19 cellular contexts compared by ENCODE assay signal in the genomic region with DNA sequence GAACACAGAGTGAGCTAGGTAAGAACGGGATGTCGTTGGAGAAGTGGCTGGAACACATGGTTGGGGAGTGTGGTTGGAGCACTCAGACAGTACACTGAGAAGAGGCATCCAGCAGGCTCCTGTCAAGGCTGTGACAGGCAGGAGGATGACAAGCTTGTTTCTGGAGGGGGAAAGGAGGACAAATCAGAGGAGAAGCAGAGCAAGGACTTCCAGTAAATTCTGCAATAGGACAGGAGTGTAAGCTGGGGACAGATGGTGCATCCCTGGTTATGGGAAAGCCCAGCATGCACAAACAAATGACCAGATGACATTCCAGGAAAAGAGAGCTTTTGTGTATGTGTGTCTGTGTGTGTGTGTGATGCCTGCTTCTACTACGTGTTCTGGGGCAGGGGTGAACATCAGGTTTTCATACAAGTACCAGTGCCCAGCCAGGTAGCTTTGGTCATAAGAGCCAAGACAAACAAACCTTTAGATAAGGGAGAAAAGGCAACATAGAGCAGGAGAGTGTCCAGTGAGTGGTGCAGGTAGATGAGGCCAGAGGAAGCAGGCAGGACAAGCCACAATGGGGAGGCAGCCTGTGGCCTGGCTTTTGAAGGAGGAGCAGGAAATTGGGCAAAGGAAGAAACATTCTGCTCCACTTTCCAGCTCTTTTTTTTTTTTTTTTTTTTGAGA. TPM values are rescaled to one million over a fixed set of nuclear protein-coding genes. Genes with fewer than 3 reads are reported as not detected.
DNase-seq lines count a peak whose midpoint lies in the region; ATAC-seq and TF ChIP-seq lines count a peak whose summit lies in the region.
"Had no signal": no experiment of that assay in that cellular context is flagged by ENCODE, and none has a peak within 500 bp of the region (broad histone marks: within the 10 kb centered on the region; RNA-seq: fewer than 3 reads in every experiment).

No MANE protein-coding gene starts in this region.

- WGBS in aorta, 2 donors = 77 to 87% methylated on average over 3 of the region's 3 CpGs

- peaks cover 0 to 6% of the 10 kb centered on the region in 2 donors for H3K9me3 ChIP-seq in left lung
- H3K9me3 ChIP-seq in aorta (ENCODE audit: control insufficient read depth, low read length) = peaks cover 2% of the 10 kb centered on the region
- H3K9me3 ChIP-seq: A549 had no signal

- TF ChIP-seq CTCF in left lung (IDR thresholded peaks at IDR 0.05) (no peak), type B pancreatic cell (conservative IDR thresholded peaks at IDR 0.05) (no peak)

- no peaks in the 10 kb centered on the region for H3K27me3 ChIP-seq in left lung
- H3K27me3 ChIP-seq in aorta (ENCODE audit: control insufficient read depth in 1 of 2, insufficient read depth in 2 of 2, low read length in 1 of 2) = no peaks in the 10 kb centered on the region

- peak overlapping the region; percentile 24 for H3K4me3 Mint-ChIP-seq in type B pancreatic cell
- H3K4me3 Mint-ChIP-seq: CD14-positive monocyte, GM23338 had no signal

- no peaks in the 10 kb centered on the region for H3K4me1 ChIP-seq in left lung
- H3K4me1 ChIP-seq in aorta (ENCODE audit: control insufficient read depth in 1 of 2, insufficient read depth in 2 of 2, low read length in 2 of 2) = no peaks in the 10 kb centered on the region
- H3K4me1 ChIP-seq: A549 had no signal

- peaks cover 20% of the 10 kb centered on the region for H3K4me1 Mint-ChIP-seq in type B pancreatic cell (ENCODE audit: unreplicated experiment)
- H3K4me1 Mint-ChIP-seq: CD14-positive monocyte had no signal

- H3K27ac ChIP-seq in left lung (no peak overlapping the region), aorta (ENCODE audit: low read depth in 1 of 2, low read length in 2 of 2) (no peak overlapping the region)
- H3K27ac ChIP-seq: A549, HL-60, PC-9 had no signal

- H3K27me3 Mint-ChIP-seq in type B pancreatic cell = peaks cover 6% of the 10 kb centered on the region

- H3K27ac Mint-ChIP-seq in type B pancreatic cell = no peak overlapping the region
- H3K27ac Mint-ChIP-seq: GM23338 had no signal

- H3K4me3 ChIP-seq in left lung (no peak overlapping the region), aorta (ENCODE audit: low read length in 2 of 2) (no peak overlapping the region)
- H3K4me3 ChIP-seq: A549, GM23338, PC-9 had no signal

- DNase-seq in NCI-H2029 (lab: John Stamatoyannopoulos, UW) = peak; percentile 9
- DNase-seq in NCI-H2029 treated with DMSO at 0.1 percent for 48 hours (lab: John Stamatoyannopoulos, UW) = no peak
- DNase-seq in NCI-H774 (lab: John Stamatoyannopoulos, UW) = peak; percentile 13
- peak in 1 of 2 donors; percentile 33 for DNase-seq in left lung
- DNase-seq in type B pancreatic cell (ENCODE audit: extremely low spot score, unreplicated experiment) = no peak
- no peak for DNase-seq in SW480 (ENCODE audit: low spot score)
- DNase-seq in aorta = no peak
- DNase-seq: COR-L47, KBM-7, NCI-H1092 treated with DMSO at 0.1 percent for 48 hours, NCI-H1930, NCI-H2227 treated with DMSO at 0.1 percent for 48 hours, NCI-H524 treated with DMSO at 0.1 percent for 48 hours, PC-9 had no signal

- peaks cover 1% of the 10 kb centered on the region for H3K9me3 Mint-ChIP-seq in type B pancreatic cell

- H3K36me3 ChIP-seq in left lung (no peaks in the 10 kb centered on the region), aorta (ENCODE audit: control insufficient read depth in 1 of 2, insufficient read depth in 2 of 2, low read length in 1 of 2) (no peaks in the 10 kb centered on the region)

- intact Hi-C loops in left lung (cut with DNase I) (no loop called here), aorta (cut with DNase I) (no loop called here)

- peak; percentile 95 for ATAC-seq in left lung
- ATAC-seq in GM18511 (IDR thresholded peaks at IDR 0.05; ENCODE audit: unreplicated experiment) = no peak
- ATAC-seq in aorta (ENCODE audit: low FRiP score) = no peak
- ATAC-seq: A549, GM23338 had no signal

- H3K36me3 Mint-ChIP-seq in type B pancreatic cell = no peaks in the 10 kb centered on the region
- H3K36me3 Mint-ChIP-seq: CD14-positive monocyte had no signal

RNA-seq across cellular contexts. Expression of gene MAPK4, which starts 32.1 kb away (rescaled TPM):
- total RNA-seq in left lung (under 1 TPM; 0.55 to 0.89 TPM), type B pancreatic cell (ENCODE audit: low replicate concordance) (6.7 and 7.5 TPM in 2 replicates), aorta (1 to 10 TPM; 1.7 to 4.2 TPM)
- 1 to 10 TPM; 1.1 to 1.3 TPM for polyA plus RNA-seq in aorta
- total RNA-seq: PC-9 had no signal
- polyA plus RNA-seq: CD14-positive monocyte had no signal

Comparison
In these comparisons a context has a peak if more than half of its experiments do, and no peak if none do; other contexts are left out.
1. DNase-seq: peak in NCI-H2029 (single experiment) and NCI-H774 (single experiment); none in NCI-H2029 treated with DMSO at 0.1 percent for 48 hours (single experiment), type B pancreatic cell (single experiment), SW480 (single experiment) and aorta (0 of 2).